In genomic region chr6:38531134-38531533, GRCh38 we compare ENCODE assay signal across 25 cellular contexts.
A peak's percentile ranks its signal among the peaks of the same experiment; 100 is the strongest.
DNase-seq lines count a peak whose midpoint lies in the region; ATAC-seq, FAIRE-seq and TF ChIP-seq lines count a peak whose summit lies in the region.
"Had no signal": no experiment of that assay in that cellular context is flagged by ENCODE, and none has a peak within 500 bp of the region (broad histone marks: within the 10 kb centered on the region; RNA-seq: fewer than 3 reads in every experiment).

No MANE protein-coding gene starts in this region.

- H3K9me3 ChIP-seq in A549 (no peaks in the 10 kb centered on the region), T-helper 17 cell (ENCODE audit: control insufficient read depth, low read length, poor library complexity, severe bottlenecking) (no peaks in the 10 kb centered on the region)

- no peak for ATAC-seq in activated T-cell treated with anti-CD3 and anti-CD28 coated beads, Interleukin-2, amount 50 U/mL, for 72 hours (replicated peaks in 1 of 2)
- ATAC-seq in A549 (no peak), T-helper 17 cell (no peak), GM18909 (IDR thresholded peaks at IDR 0.05; ENCODE audit: poor library complexity, unreplicated experiment) (no peak)
- ATAC-seq: CD8-positive, alpha-beta T cell had no signal

- 88% methylated on average over 3 of the region's 3 CpGs for WGBS in A549 (ENCODE audit: missing lambda C conversion rate)

- H3K27ac ChIP-seq in A549 = no peak overlapping the region
- H3K27ac ChIP-seq: 22Rv1, BLaER1, C4-2B, GM23248 had no signal

- TF ChIP-seq CTCF in A549 (IDR thresholded peaks at IDR 0.05) = no peak
- TF ChIP-seq CTCF in endothelial cell (IDR thresholded peaks at IDR 0.05; ENCODE audit: unreplicated experiment) = no peak

- CTCF ChIA-PET in A549 (lab: Yijun Ruan, JAX) = no interaction called here

- no peaks in the 10 kb centered on the region for H3K27me3 Mint-ChIP-seq in activated T-cell treated with anti-CD3 and anti-CD28 coated beads, Interleukin-2, amount 50 U/mL, for 72 hours (ENCODE audit: low read depth)
- H3K27me3 Mint-ChIP-seq in T-helper 17 cell = no peaks in the 10 kb centered on the region
- H3K27me3 Mint-ChIP-seq in endothelial cell (ENCODE audit: unreplicated experiment) = no peaks in the 10 kb centered on the region
- H3K27me3 Mint-ChIP-seq: B cell; CD4-positive, CD25-positive, alpha-beta regulatory T cell had no signal

- H3K4me2 ChIP-seq in A549 = no peak overlapping the region
- H3K4me2 ChIP-seq: BLaER1 had no signal

- TF ChIP-seq RAD21 in A549 (conservative IDR thresholded peaks at IDR 0.05 in 1 of 2, IDR thresholded peaks at IDR 0.05 in 1 of 2) = no peak

- H3K36me3 Mint-ChIP-seq in activated T-cell treated with anti-CD3 and anti-CD28 coated beads, Interleukin-2, amount 50 U/mL, for 72 hours (ENCODE audit: insufficient read depth in 2 of 2) = peaks cover 8 to 22% of the 10 kb centered on the region in 2 donors
- H3K36me3 Mint-ChIP-seq in T-helper 17 cell (ENCODE audit: low read depth) = peaks cover 7% of the 10 kb centered on the region
- H3K36me3 Mint-ChIP-seq in endothelial cell (ENCODE audit: low read depth, unreplicated experiment) = peaks cover 20% of the 10 kb centered on the region

- peaks cover 16% of the 10 kb centered on the region for H3K4me1 Mint-ChIP-seq in activated T-cell treated with anti-CD3 and anti-CD28 coated beads, Interleukin-2, amount 50 U/mL, for 72 hours (ENCODE audit: low read depth)
- H3K4me1 Mint-ChIP-seq in T-helper 17 cell = peaks cover 14% of the 10 kb centered on the region
- peaks cover 16% of the 10 kb centered on the region for H3K4me1 Mint-ChIP-seq in endothelial cell (ENCODE audit: unreplicated experiment)

- POLR2A ChIA-PET in A549 (lab: Yijun Ruan, JAX) = no interaction called here

- no peak for DNase-seq in activated T-cell treated with anti-CD3 and anti-CD28 coated beads, Interleukin-2, amount 50 U/mL, for 72 hours
- DNase-seq in activated T-cell treated with anti-CD3 and anti-CD28 coated beads, Interleukin-2, amount 50 U/mL, for 48 hours = no peak
- no peak for DNase-seq in A549 (ENCODE audit: low read depth in 1 of 2, low spot score in 1 of 2)
- no peak for DNase-seq in T-helper 17 cell
- no peak for DNase-seq in endothelial cell (ENCODE audit: low spot score)
- no peak for DNase-seq in AG08396 (ENCODE audit: low spot score)
- no peak for DNase-seq in NK-92 (lab: John Stamatoyannopoulos, UW; ENCODE audit: unreplicated experiment)
- DNase-seq: Caco-2; CD4-positive, CD25-positive, alpha-beta regulatory T cell; CD8-positive, alpha-beta T cell; DMS153; DND-41; GM23248; H7; HCEC 1CT had no signal

- H3K4me3 ChIP-seq in A549 = no peak overlapping the region
- H3K4me3 ChIP-seq: BLaER1, GM23248 had no signal

- no peak for TF ChIP-seq POLR2A in A549 (IDR thresholded peaks at IDR 0.05; ENCODE audit: low read length)

- H3K9me3 Mint-ChIP-seq in activated T-cell treated with anti-CD3 and anti-CD28 coated beads, Interleukin-2, amount 50 U/mL, for 72 hours = peaks cover 3 to 6% of the 10 kb centered on the region in 2 donors
- H3K9me3 Mint-ChIP-seq in endothelial cell (ENCODE audit: unreplicated experiment) = peaks cover 9% of the 10 kb centered on the region

- TF ChIP-seq EP300 in A549 (IDR thresholded peaks at IDR 0.05) = no peak

- FAIRE-seq in A549 (lab: Jason Lieb, UNC) = no peak
- FAIRE-seq: A204.1, G401.6, GM12892, GM19239, H1 had no signal

- no peaks in the 10 kb centered on the region for H3K4me1 ChIP-seq in A549
- H3K4me1 ChIP-seq: BLaER1, Caco-2 had no signal

- H3K4me3 Mint-ChIP-seq in activated T-cell treated with anti-CD3 and anti-CD28 coated beads, Interleukin-2, amount 50 U/mL, for 72 hours = no peak overlapping the region
- H3K4me3 Mint-ChIP-seq in T-helper 17 cell = no peak overlapping the region
- H3K4me3 Mint-ChIP-seq in endothelial cell (ENCODE audit: unreplicated experiment) = no peak overlapping the region
- H3K4me3 Mint-ChIP-seq: B cell; CD8-positive, alpha-beta T cell had no signal

- peak overlapping the region; percentile 75 for H3K27ac Mint-ChIP-seq in activated T-cell treated with anti-CD3 and anti-CD28 coated beads, Interleukin-2, amount 50 U/mL, for 72 hours
- peak overlapping the region; percentile 2 for H3K27ac Mint-ChIP-seq in T-helper 17 cell
- H3K27ac Mint-ChIP-seq in endothelial cell (ENCODE audit: unreplicated experiment) = peak overlapping the region; percentile 15
- H3K27ac Mint-ChIP-seq: B cell; CD8-positive, alpha-beta T cell had no signal

TF ChIP-seq in A549, 52 proteins besides CTCF, POLR2A, EP300 and RAD21:
- TF ChIP-seq MAZ (IDR thresholded peaks at IDR 0.05; ENCODE audit: borderline replicate concordance, low read depth, low read length) (no peak), MAFK (IDR thresholded peaks at IDR 0.05; ENCODE audit: partially characterized antibody) (peak; percentile 64)

Comparison
In these comparisons a context has a peak if more than half of its experiments do, and no peak if none do; other contexts are left out.
1. H3K27ac Mint-ChIP-seq: peak in every context shown above with its lines; median percentile 75 in activated T-cell treated with anti-CD3 and anti-CD28 coated beads, Interleukin-2, amount 50 U/mL, for 72 hours; 15 in endothelial cell; 2 in T-helper 17 cell.